ENCODE assay signal across 8 cellular contexts in the genomic region with DNA sequence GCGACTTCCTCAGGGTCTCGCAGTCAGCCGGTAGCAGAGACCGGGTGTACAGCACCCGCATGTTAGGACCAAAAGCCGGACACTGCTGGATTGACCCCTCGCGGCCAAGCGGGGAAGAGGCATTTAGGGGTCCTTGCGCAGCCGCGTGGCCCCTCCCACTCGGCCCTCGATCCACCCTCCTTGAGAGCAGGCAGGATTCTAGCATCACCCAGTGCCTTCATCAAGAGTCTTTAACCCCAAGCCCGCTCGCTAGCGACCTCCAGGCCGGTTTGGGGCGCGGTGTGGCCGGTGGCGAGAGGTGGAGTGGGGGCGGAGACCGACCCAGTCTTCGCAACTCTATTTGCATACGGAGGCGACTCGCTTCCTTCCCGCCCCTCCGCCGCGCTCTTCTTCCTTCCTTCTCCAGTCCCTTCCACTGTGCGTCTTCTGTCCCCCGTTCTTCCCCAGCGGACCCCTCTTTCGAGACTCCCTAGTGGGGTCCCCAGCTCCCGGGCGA. TPM values are rescaled to one million over a fixed set of nuclear protein-coding genes. Genes with fewer than 3 reads are reported as not detected.
DNase-seq lines count a peak whose midpoint lies in the region; ATAC-seq lines count a peak whose summit lies in the region.

A gene with protein sequence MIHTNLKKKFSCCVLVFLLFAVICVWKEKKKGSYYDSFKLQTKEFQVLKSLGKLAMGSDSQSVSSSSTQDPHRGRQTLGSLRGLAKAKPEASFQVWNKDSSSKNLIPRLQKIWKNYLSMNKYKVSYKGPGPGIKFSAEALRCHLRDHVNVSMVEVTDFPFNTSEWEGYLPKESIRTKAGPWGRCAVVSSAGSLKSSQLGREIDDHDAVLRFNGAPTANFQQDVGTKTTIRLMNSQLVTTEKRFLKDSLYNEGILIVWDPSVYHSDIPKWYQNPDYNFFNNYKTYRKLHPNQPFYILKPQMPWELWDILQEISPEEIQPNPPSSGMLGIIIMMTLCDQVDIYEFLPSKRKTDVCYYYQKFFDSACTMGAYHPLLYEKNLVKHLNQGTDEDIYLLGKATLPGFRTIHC (plus strand): TSS at position 384 of the 496 bp plus-strand sequence. CDS start 112,178 bp downstream, outside the sequence.

- peak; percentile 63 for ATAC-seq in GM18498 (IDR thresholded peaks at IDR 0.05; ENCODE audit: unreplicated experiment)
- ATAC-seq in HG02798 (IDR thresholded peaks at IDR 0.05; ENCODE audit: poor library complexity, unreplicated experiment) = peak; percentile 64
- peak; percentile 71 for ATAC-seq in activated CD8-positive, alpha-beta memory T cell treated with anti-CD3 and anti-CD28 coated beads, Interleukin-2, amount 10 ng/mL, durations not matched to agents 7 days and 5 days

- H3K4me3 Mint-ChIP-seq in activated CD8-positive, alpha-beta memory T cell treated with anti-CD3 and anti-CD28 coated beads, Interleukin-2, amount 10 ng/mL, durations not matched to agents 7 days and 5 days = peak within 1 kb of the TSS; percentile 88

- H3K36me3 Mint-ChIP-seq in activated CD8-positive, alpha-beta memory T cell treated with anti-CD3 and anti-CD28 coated beads, Interleukin-2, amount 10 ng/mL, durations not matched to agents 7 days and 5 days = peaks cover 31% of the 10 kb centered on the region

- H3K9me3 Mint-ChIP-seq in activated CD8-positive, alpha-beta memory T cell treated with anti-CD3 and anti-CD28 coated beads, Interleukin-2, amount 10 ng/mL, durations not matched to agents 7 days and 5 days (ENCODE audit: low read depth) = peaks cover 2% of the 10 kb centered on the region

- CTCF ChIA-PET in activated CD8-positive, alpha-beta memory T cell treated with anti-CD3 and anti-CD28 coated beads, Interleukin-2, amount 10 ng/mL, durations not matched to agents 7 days and 5 days (lab: Charles Lee) = interaction anchor here (0.8 to 3.3 kb wide), 8 partner anchors 10 to 103 kb away, joined by 3 to 35 read pairs (median 10); no protein-coding TSS in a partner anchor

- peak; percentile 53 for DNase-seq in NCI-H69 (lab: John Stamatoyannopoulos, UW)
- DNase-seq in activated CD8-positive, alpha-beta memory T cell treated with anti-CD3 and anti-CD28 coated beads, Interleukin-2, amount 10 ng/mL, durations not matched to agents 7 days and 5 days = peak; percentile 86
- peak; percentile 92 for DNase-seq in mesenteric fat pad (ENCODE audit: low spot score)
- peak; percentile 60 to 74 for DNase-seq in stimulated activated CD8-positive, alpha-beta memory T cell treated with anti-CD3 and anti-CD28 coated beads, Interleukin-15, amount 100 ng/mL, for 48 hours (ENCODE audit: low read depth in 2 of 2)
- no peak for DNase-seq in cortex of kidney (lab: John Stamatoyannopoulos, UW)

- H3K4me1 Mint-ChIP-seq in activated CD8-positive, alpha-beta memory T cell treated with anti-CD3 and anti-CD28 coated beads, Interleukin-2, amount 10 ng/mL, durations not matched to agents 7 days and 5 days = peaks cover 32% of the 10 kb centered on the region

- H3K27me3 Mint-ChIP-seq in activated CD8-positive, alpha-beta memory T cell treated with anti-CD3 and anti-CD28 coated beads, Interleukin-2, amount 10 ng/mL, durations not matched to agents 7 days and 5 days = no peaks in the 10 kb centered on the region

- H3K27ac Mint-ChIP-seq in activated CD8-positive, alpha-beta memory T cell treated with anti-CD3 and anti-CD28 coated beads, Interleukin-2, amount 10 ng/mL, durations not matched to agents 7 days and 5 days = peak within 1 kb of the TSS; percentile 87

- in situ Hi-C loops in endometrial microvascular endothelial cells (cut with HindIII; ENCODE audit: inconsistent ontology term, low pct_unique_long_range_greater_than_20kb, low sequenced_read_pairs) = no loop called here

RNA-seq across cellular contexts. Expression of the gene that starts here (rescaled TPM):
- total RNA-seq in activated CD8-positive, alpha-beta memory T cell treated with anti-CD3 and anti-CD28 coated beads, Interleukin-2, amount 10 ng/mL, durations not matched to agents 7 days and 5 days = 100 to 1,000 TPM in 1 of 2 experiments, 10 to 100 TPM in 1; 77.9 to 102 TPM
- total RNA-seq in endometrial microvascular endothelial cells (ENCODE audit: inconsistent ontology term) (24.0 TPM), mesenteric fat pad (35.6 TPM)
